8 cellular contexts compared by ENCODE assay signal in genomic region chr4:56465599-56466295, GRCh38. TPM values are rescaled to one million over a fixed set of nuclear protein-coding genes. Genes with fewer than 3 reads are reported as not detected.
DNase-seq lines count a peak whose midpoint lies in the region; ATAC-seq and TF ChIP-seq lines count a peak whose summit lies in the region.

No MANE protein-coding gene starts in this region.

- H3K4me1 ChIP-seq in iPS-18a (ENCODE audit: control insufficient read depth, low read depth, low read length) = peaks cover 11% of the 10 kb centered on the region
- H3K4me1 ChIP-seq in thymus (ENCODE audit: control insufficient read depth, insufficient read depth, low read length) = peaks cover 18% of the 10 kb centered on the region

- CTCF ChIA-PET in WTC11 (lab: Charles Lee) = interaction anchor here (0.6 kb wide), 1 partner anchor 39 kb away, joined by 3 read pairs; the partner anchor contains the start of gene ARL9

- H3K36me3 Mint-ChIP-seq in activated naive CD4-positive, alpha-beta T cell treated with anti-CD3 and anti-CD28 coated beads, Interleukin-2, amount 50 U/mL, for 24 hours = peaks cover 21% of the 10 kb centered on the region
- H3K36me3 Mint-ChIP-seq in WTC11 = peaks cover 30% of the 10 kb centered on the region

- WGBS in thymus = 80% methylated on average over 10 of the region's 10 CpGs

- H3K27ac ChIP-seq in iPS-18a (ENCODE audit: low read length) (no peak overlapping the region), thymus (ENCODE audit: low read depth) (no peak overlapping the region)

- TF ChIP-seq CTCF in WTC11 (IDR thresholded peaks at IDR 0.05) = no peak

- POLR2A ChIA-PET in WTC11 (lab: Charles Lee) = interaction anchor here (0.7 to 2.1 kb wide), 2 partner anchors 30 to 56 kb away, joined by 3 to 10 read pairs; partner anchors contain the start of genes PAICS and PPAT

- H3K27me3 ChIP-seq in iPS-18a (ENCODE audit: control insufficient read depth, insufficient read depth, low read length) (no peaks in the 10 kb centered on the region), thymus (ENCODE audit: control insufficient read depth, insufficient read depth) (no peaks in the 10 kb centered on the region)

- H3K9me3 Mint-ChIP-seq in activated naive CD4-positive, alpha-beta T cell treated with anti-CD3 and anti-CD28 coated beads, Interleukin-2, amount 50 U/mL, for 24 hours = no peaks in the 10 kb centered on the region
- no peaks in the 10 kb centered on the region for H3K9me3 Mint-ChIP-seq in WTC11

- H3K9ac ChIP-seq in iPS-18a (ENCODE audit: low read length) = peak overlapping the region; percentile 96

- H3K36me3 ChIP-seq in iPS-18a (ENCODE audit: control insufficient read depth, low read depth, low read length) (peaks cover 31% of the 10 kb centered on the region), thymus (ENCODE audit: control insufficient read depth, insufficient read depth) (peaks cover 13% of the 10 kb centered on the region)

- H3K9me3 ChIP-seq in iPS-18a (ENCODE audit: control insufficient read depth, low read depth, low read length) (no peaks in the 10 kb centered on the region), thymus (ENCODE audit: control insufficient read depth) (no peaks in the 10 kb centered on the region)

- H3K4me3 ChIP-seq in iPS-18a (ENCODE audit: low read length) (peak overlapping the region; percentile 94), thymus (ENCODE audit: low read length) (peak overlapping the region; percentile 80)

- H3K4me1 Mint-ChIP-seq in activated naive CD4-positive, alpha-beta T cell treated with anti-CD3 and anti-CD28 coated beads, Interleukin-2, amount 50 U/mL, for 24 hours = peaks cover 69% of the 10 kb centered on the region
- H3K4me1 Mint-ChIP-seq in WTC11 = peaks cover 34% of the 10 kb centered on the region

- no peaks in the 10 kb centered on the region for H3K27me3 Mint-ChIP-seq in activated naive CD4-positive, alpha-beta T cell treated with anti-CD3 and anti-CD28 coated beads, Interleukin-2, amount 50 U/mL, for 24 hours
- H3K27me3 Mint-ChIP-seq in WTC11 (ENCODE audit: low read depth) = no peaks in the 10 kb centered on the region

- ATAC-seq in WTC11 (peak; percentile 5), GM18868 (IDR thresholded peaks at IDR 0.05; ENCODE audit: unreplicated experiment) (no peak)

- DNase-seq in activated naive CD4-positive, alpha-beta T cell treated with Interleukin-2 at 50 U/mL for 16 hours = no peak
- DNase-seq in WTC11 (ENCODE audit: low spot score) (no peak), posterior vena cava (ENCODE audit: low spot score) (no peak)
- DNase-seq in activated CD4-positive, alpha-beta T cell treated with anti-CD3 and anti-CD28 coated beads for 4 hours = no peak

- H3K27ac Mint-ChIP-seq in activated naive CD4-positive, alpha-beta T cell treated with anti-CD3 and anti-CD28 coated beads, Interleukin-2, amount 50 U/mL, for 24 hours = peak overlapping the region; percentile 98
- H3K27ac Mint-ChIP-seq in WTC11 = peak overlapping the region; percentile 90

- intact Hi-C loops in posterior vena cava (cut with DNase I) = no loop called here

- H3K4me3 Mint-ChIP-seq in activated naive CD4-positive, alpha-beta T cell treated with anti-CD3 and anti-CD28 coated beads, Interleukin-2, amount 50 U/mL, for 24 hours = peak overlapping the region; percentile 98
- H3K4me3 Mint-ChIP-seq in WTC11 = peak overlapping the region; percentile 93

TF ChIP-seq in WTC11, 78 proteins besides CTCF, POLR2A, EP300 and RAD21:
- TF ChIP-seq TEAD4 (CRISPR knock-in tag; IDR thresholded peaks at IDR 0.05) = no peak
- TF ChIP-seq MLX (CRISPR knock-in tag; IDR thresholded peaks at IDR 0.05) = no peak
- no peak for TF ChIP-seq EMX1 (CRISPR knock-in tag; IDR thresholded peaks at IDR 0.05)
- TF ChIP-seq ZNF281 (CRISPR knock-in tag; IDR thresholded peaks at IDR 0.05) = no peak
- no peak for TF ChIP-seq NFYB (CRISPR knock-in tag; conservative IDR thresholded peaks at IDR 0.05; ENCODE audit: low read depth)
- TF ChIP-seq FOXP4 (CRISPR knock-in tag; IDR thresholded peaks at IDR 0.05) = no peak
- no peak for TF ChIP-seq FOXP1 (CRISPR knock-in tag; IDR thresholded peaks at IDR 0.05; ENCODE audit: borderline replicate concordance)
- TF ChIP-seq SMAD4 (CRISPR knock-in tag; IDR thresholded peaks at IDR 0.05) = no peak
- no peak for TF ChIP-seq HMGA2 (CRISPR knock-in tag; IDR thresholded peaks at IDR 0.05)
- TF ChIP-seq ZNF232 (CRISPR knock-in tag; IDR thresholded peaks at IDR 0.05) = no peak
- no peak for TF ChIP-seq NR2C2 (CRISPR knock-in tag; IDR thresholded peaks at IDR 0.05)

RNA-seq across cellular contexts. Expression of gene SRP72, which starts 1.7 kb away (rescaled TPM):
- total RNA-seq in WTC11 (2021) (113 to 138 TPM (median 116 TPM) in 3 replicates), posterior vena cava (10 to 100 TPM; 87.5 to 95.3 TPM)
- 47.8 TPM for polyA plus RNA-seq in thymus

RNA-seq across cellular contexts. Expression of gene PAICS, which starts 29.7 kb away (rescaled TPM):
- 412 to 435 TPM (median 421 TPM) in 3 replicates for total RNA-seq in WTC11 (2021)
- polyA plus RNA-seq in thymus = 33.9 TPM
- total RNA-seq in posterior vena cava = 10 to 100 TPM; 31.6 to 37.7 TPM

RNA-seq across cellular contexts. Expression of gene PPAT, which starts 30.3 kb away (rescaled TPM):
- total RNA-seq in WTC11 (2021) (83.4 to 91.0 TPM (median 89.0 TPM) in 3 replicates), posterior vena cava (1 to 10 TPM; 4.8 to 5.9 TPM)
- polyA plus RNA-seq in thymus = 6.7 TPM

RNA-seq across cellular contexts. Expression of gene ARL9, which starts 39.8 kb away (rescaled TPM):
- total RNA-seq in WTC11 (2021) (0.27 to 0.48 TPM (median 0.30 TPM) in 3 replicates), posterior vena cava (under 1 TPM; 0.32 to 0.48 TPM)
- 0.27 TPM for polyA plus RNA-seq in thymus

Comparison
In these comparisons a context has a peak if more than half of its experiments do, and no peak if none do; other contexts are left out.
1. RNA of gene PAICS, which starts 29.7 kb away (total RNA-seq): 412 to 435 TPM in WTC11; 31.6 to 37.7 TPM in posterior vena cava; every median in the first group is over 10 times any median in the second.
2. RNA of gene PPAT, which starts 30.3 kb away (total RNA-seq): 83.4 to 91.0 TPM in WTC11; 4.8 to 5.9 TPM in posterior vena cava; every median in the first group is over 10 times any median in the second.